Comparison of ENCODE assay signal across 30 cellular contexts in genomic region chr9:84621811-84622210, GRCh38. TPM values are rescaled to one million over a fixed set of nuclear protein-coding genes. Genes with fewer than 3 reads are reported as not detected.
"Had no signal": no experiment of that assay in that cellular context is flagged by ENCODE, and none has a peak within 500 bp of the region (broad histone marks: within the 10 kb centered on the region; RNA-seq: fewer than 3 reads in every experiment).

No MANE protein-coding gene starts in this region.

- H3K36me3 ChIP-seq: colonic mucosa, esophagus muscularis mucosa, esophagus squamous epithelium, gastrocnemius medialis, gastroesophageal sphincter, heart left ventricle, heart right ventricle had no signal

- H3K4me3 ChIP-seq: colonic mucosa, coronary artery, dorsolateral prefrontal cortex, esophagus muscularis mucosa, esophagus squamous epithelium, gastrocnemius medialis, gastroesophageal sphincter, heart left ventricle, heart right ventricle had no signal

- DNase-seq: colonic mucosa; cortex of kidney; dermis blood vessel endothelial cell; dorsolateral prefrontal cortex; effector CD4-positive, alpha-beta T cell; effector CD8-positive, alpha-beta T cell; effector memory CD4-positive, alpha-beta T cell; effector memory CD8-positive, alpha-beta T cell; endodermal cell; erythroblast; esophagus squamous epithelium; foreskin fibroblast; foreskin keratinocyte; foreskin melanocyte; gastrocnemius medialis; glutamatergic neuron; head of caudate nucleus; heart left ventricle; heart right ventricle had no signal

- H3K27me3 ChIP-seq: colonic mucosa, dorsolateral prefrontal cortex, esophagus muscularis mucosa, esophagus squamous epithelium, foreskin keratinocyte, gastrocnemius medialis, gastroesophageal sphincter, heart right ventricle had no signal

- ATAC-seq: effector memory CD8-positive, alpha-beta T cell; esophagus mucosa; foreskin keratinocyte; gastrocnemius medialis; gastroesophageal sphincter; heart left ventricle; heart right ventricle had no signal

- H3K9me3 ChIP-seq: colonic mucosa, esophagus muscularis mucosa, esophagus squamous epithelium, gastrocnemius medialis, gastroesophageal sphincter, heart left ventricle, heart right ventricle had no signal

- H3K4me1 ChIP-seq: colonic mucosa, esophagus muscularis mucosa, esophagus squamous epithelium, foreskin keratinocyte, gastrocnemius medialis, gastroesophageal sphincter, heart left ventricle, heart right ventricle had no signal

- H3K27ac ChIP-seq: colonic mucosa, coronary artery, dorsolateral prefrontal cortex, epithelial cell of prostate, esophagus muscularis mucosa, esophagus squamous epithelium, foreskin keratinocyte, gastrocnemius medialis, gastroesophageal sphincter, heart left ventricle, heart right ventricle had no signal

- FAIRE-seq: colon, endometrium, endothelial cell of umbilical vein, frontal cortex had no signal

RNA-seq across cellular contexts. Expression of gene NTRK2, which starts 47.7 kb away (rescaled TPM):
- total RNA-seq: dermis microvascular lymphatic vessel endothelial cell, fibroblast of villous mesenchyme had no signal
